ENCODE assay signal across 21 cellular contexts in the genomic region with DNA sequence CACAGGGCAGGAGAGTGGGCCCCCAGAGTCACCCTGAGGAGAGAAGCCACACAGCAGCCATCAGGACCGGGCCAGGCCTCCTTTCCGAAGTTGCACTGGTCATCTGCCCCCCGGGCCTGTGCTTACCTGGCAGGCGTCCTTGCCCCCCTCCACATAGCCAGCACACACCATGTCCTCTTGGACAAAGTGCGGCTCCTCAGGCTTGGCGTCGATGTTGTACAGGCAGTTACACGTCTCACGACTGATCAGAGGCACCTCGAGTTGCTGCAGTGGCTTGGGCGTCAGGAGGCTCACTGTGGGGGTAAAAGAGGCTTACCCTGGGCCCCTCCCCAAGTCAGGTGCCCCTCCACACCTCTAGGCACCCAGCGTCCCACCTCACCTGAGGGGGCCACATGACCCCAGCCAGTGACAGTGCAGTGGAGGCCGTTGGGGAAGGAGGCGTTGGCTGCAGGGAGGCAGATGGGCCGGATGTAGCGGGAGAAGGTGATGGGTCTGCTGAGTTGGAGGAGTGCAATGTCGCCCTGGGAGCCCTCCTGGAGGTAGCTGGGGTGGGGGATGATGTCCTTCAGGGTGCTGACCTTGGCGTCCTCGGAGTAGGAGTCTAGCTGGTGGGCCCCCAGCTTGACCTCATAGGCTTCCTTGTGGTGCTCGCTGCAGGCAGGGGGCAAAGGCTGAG. TPM values are rescaled to one million over a fixed set of nuclear protein-coding genes. Genes with fewer than 3 reads are reported as not detected.
DNase-seq lines count a peak whose midpoint lies in the region; ATAC-seq, FAIRE-seq and TF ChIP-seq lines count a peak whose summit lies in the region.
"Had no signal": no experiment of that assay in that cellular context is flagged by ENCODE, and none has a peak within 500 bp of the region (broad histone marks: within the 10 kb centered on the region; RNA-seq: fewer than 3 reads in every experiment).

No MANE protein-coding gene starts in this region.

- peak; percentile 34; the same call in 1 of the 2 replicates for TF ChIP-seq POLR2A in GM12878 (IDR thresholded peaks at IDR 0.05; ENCODE audit: low read depth, low read length)
- no peak for TF ChIP-seq POLR2A in GM18505 (IDR thresholded peaks at IDR 0.05; ENCODE audit: borderline replicate concordance, extremely low read depth, insufficient read depth, insufficient read length)

- intact Hi-C loops in GM12878 (cut with micrococcal nuclease; ENCODE audit: unreplicated experiment), result no loop called here

- H3K4me2 ChIP-seq in GM12878 (ENCODE audit: control insufficient read depth, insufficient read depth), result no peak overlapping the region

- no peak for TF ChIP-seq RAD21 in GM12878 (IDR thresholded peaks at IDR 0.05; ENCODE audit: insufficient read depth, low read depth, low read length)

- FAIRE-seq in GM12878 (lab: Jason Lieb, UNC), result no peak

- no peak for TF ChIP-seq EP300 in GM12878 (IDR thresholded peaks at IDR 0.05; ENCODE audit: borderline replicate concordance in 1 of 2, control insufficient read depth in 1 of 2, low read depth in 2 of 2, low read length in 2 of 2)

- no peak for TF ChIP-seq CTCF in 22Rv1 (IDR thresholded peaks at IDR 0.05)
- no peak for TF ChIP-seq CTCF in GM12878 (IDR thresholded peaks at IDR 0.05 in 2 of 3, conservative IDR thresholded peaks at IDR 0.05 in 1 of 3; ENCODE audit: control insufficient read depth in 2 of 3, extremely low read depth in 1 of 3, insufficient read depth in 1 of 3, low read depth in 3 of 3, low read length in 3 of 3)
- no peak for TF ChIP-seq CTCF in GM13977 (IDR thresholded peaks at IDR 0.05; ENCODE audit: extremely low read depth, insufficient read depth, missing control alignments)

- no peak for DNase-seq in GM12878 (ENCODE audit: low read depth, low spot score)
- no peak for DNase-seq in SIG-M5 (lab: John Stamatoyannopoulos, UW)
- DNase-seq in GM13977 (ENCODE audit: low spot score), result no peak
- DNase-seq: activated CD4-positive, CD25-positive, alpha-beta regulatory T cell; amniotic stem cell; CD4-positive, alpha-beta memory T cell; erythroblast; GM23248; immature natural killer cell; NCI-H1436 treated with DMSO at 0.1 percent for 48 hours; NCI-H226; Right ventricle myocardium superior; stimulated activated CD4-positive, alpha-beta T cell treated with anti-CD3 and anti-CD28 coated beads, Interleukin-4, amount 100 ng/mL, for 24 hours; tibial artery had no signal

- H3K27me3 ChIP-seq in GM12878 (replicated peaks in 1 of 2; ENCODE audit: control insufficient read depth in 2 of 2, insufficient read depth in 2 of 2, low read length in 1 of 2), result no peaks in the 10 kb centered on the region
- H3K27me3 ChIP-seq in muscle layer of duodenum (ENCODE audit: low read depth, low read length), result no peaks in the 10 kb centered on the region

- H3K36me3 ChIP-seq in GM12878 (ENCODE audit: control insufficient read depth in 2 of 2, insufficient read depth in 2 of 2, low read length in 1 of 2) (no peaks in the 10 kb centered on the region; a peak in 2 of 4 replicates), muscle layer of duodenum (ENCODE audit: control insufficient read depth in 1 of 2, insufficient read depth in 2 of 2, low read length in 2 of 2) (peaks cover 20 to 30% of the 10 kb centered on the region in 2 donors)

- RAD21 ChIA-PET in GM12878 (lab: Charles Lee; ENCODE audit: unreplicated experiment), result no interaction called here

- 77% methylated on average over 18 of the region's 20 CpGs for WGBS in GM12878 (ENCODE audit: insufficient coverage, insufficient replicate concordance, low lambda C conversion rate, missing lambda C conversion rate)

- H3K4me3 ChIP-seq in GM12878 (no peak overlapping the region), muscle layer of duodenum (ENCODE audit: low read depth in 1 of 2, low read length in 2 of 2) (no peak overlapping the region)
- H3K4me3 ChIP-seq: GM23248, tibial artery had no signal

- H3K9ac ChIP-seq in GM12878 (ENCODE audit: control insufficient read depth, insufficient read depth, low read length), result no peak overlapping the region
- H3K9ac ChIP-seq: GM23248 had no signal

- ATAC-seq in GM12878 (no peak), GM18505 (IDR thresholded peaks at IDR 0.05; ENCODE audit: unreplicated experiment) (no peak)

- in situ Hi-C loops in GM12878 (cut with MboI), result no loop called here
- in situ Hi-C loops in GM13977 (cut with MboI; ENCODE audit: low pct_unique_long_range_greater_than_20kb, low sequenced_read_pairs, unreplicated experiment), result no loop called here

- SMC1A ChIA-PET in GM12878 (lab: Charles Lee; ENCODE audit: uncharacterized antibody, unreplicated experiment), result no interaction called here

- H4K20me1 ChIP-seq in GM12878 (ENCODE audit: control insufficient read depth, insufficient read depth), result no peaks in the 10 kb centered on the region

- BruUV-seq in GM12878 (replicated peaks; lab: Mats Ljungman, UMichigan), result no TSS peak

- POLR2A ChIA-PET in GM12878 (lab: Charles Lee), result no interaction called here

- H3K9me3 ChIP-seq in GM12878 (replicated peaks; ENCODE audit: control insufficient read depth, insufficient read depth, low read length) (no peaks in the 10 kb centered on the region), muscle layer of duodenum (ENCODE audit: control insufficient read depth in 1 of 2, low read length in 2 of 2) (no peaks in the 10 kb centered on the region)
- H3K9me3 ChIP-seq: tibial artery had no signal

- peak overlapping the region; percentile 72 for H3K27ac ChIP-seq in 22Rv1
- H3K27ac ChIP-seq in GM12878 (ENCODE audit: control insufficient read depth, insufficient read depth), result no peak overlapping the region
- peak overlapping the region; percentile 77 for H3K27ac ChIP-seq in muscle layer of duodenum (ENCODE audit: low read length)
- H3K27ac ChIP-seq: GM23248, tibial artery had no signal

- H3K79me2 ChIP-seq in GM12878 (ENCODE audit: control insufficient read depth, insufficient read depth, low read length), result no peaks in the 10 kb centered on the region

- no peak overlapping the region for H2AFZ ChIP-seq in GM12878 (ENCODE audit: control insufficient read depth, low read depth, low read length)
- H2AFZ ChIP-seq: GM23248 had no signal

- H3K4me1 ChIP-seq in GM12878 (ENCODE audit: control insufficient read depth, insufficient read depth, low read length) (no peaks in the 10 kb centered on the region), muscle layer of duodenum (ENCODE audit: control insufficient read depth in 1 of 2, insufficient read depth in 2 of 2, low read length in 2 of 2) (peaks cover 6 to 7% of the 10 kb centered on the region in 2 donors)

- CTCF ChIA-PET in GM12878 (lab: Yijun Ruan, JAX), result no interaction called here

RNA-seq across cellular contexts. Expression of a gene that starts 3.1 kb away (rescaled TPM):
- not detected in 2 replicates for total RNA-seq in GM12878 (2013; cell fraction: nucleolus; rRNA removed)
- total RNA-seq in GM12878 (2014; rRNA removed) (not detected in 2 replicates), GM12878 (2014; rRNA removed; fragmentation: Illumina TruSeq; extraction: Trizol) (not detected in 2 replicates), GM12878 (2021) (0.16 and 0.33 TPM in 2 replicates)
- not detected for polyA plus RNA-seq in GM12878 (2011; ENCODE audit: low read depth)
- polyA plus RNA-seq in GM12878 (2011; rRNA removed) (not detected in 2 replicates), GM12878 (2014; fragmentation: Illumina TruSeq; extraction: Trizol) (not detected in 2 replicates), GM12878 (2014; fragmentation: Nextera tagmentation; extraction: Ambion mirVana) (not detected), GM12878 (2014; rRNA removed) (0.58 TPM in 1 of 2 replicates, not detected in the other), GM12878 (2016; fragmentation: Nextera tagmentation; extraction: Ambion mirVana) (not detected)
- polyA plus RNA-seq in GM12878 (2011; cell fraction: cytosol; rRNA removed), result 0.06 TPM in 1 of 2 replicates, not detected in the other
- not detected in 2 replicates for polyA plus RNA-seq in GM12878 (2011; cell fraction: nucleus; rRNA removed)
- polyA plus RNA-seq in GM12878 (2012), result not detected in 2 replicates
- polyA minus RNA-seq in GM12878 (2011; rRNA and poly(A)+ RNA removed), result 0.10 TPM in 1 of 2 replicates, not detected in the other
- not detected in 2 replicates for polyA minus RNA-seq in GM12878 (2011; cell fraction: cytosol; rRNA and poly(A)+ RNA removed)
- polyA minus RNA-seq in GM12878 (2011; cell fraction: nucleus; rRNA and poly(A)+ RNA removed), result not detected in 2 replicates
- total RNA-seq: A673; CD4-positive, alpha-beta memory T cell; chondrocyte; GM23248; Right ventricle myocardium superior; T-helper 1 cell treated with Interleukin-12 subunit alpha and Interleukin-12 subunit beta and Interleukin-4 antibody, amounts not matched to agents 30 ng/mL and 1 ng/mL, for 36 hours had no signal
- polyA plus RNA-seq: GM23248, immature natural killer cell had no signal

RNA-seq across cellular contexts. Expression of a gene that starts 15.0 kb away (rescaled TPM):
- total RNA-seq in GM12878 (2013; cell fraction: nucleolus; rRNA removed), result 60.4 and 65.7 TPM in 2 replicates
- total RNA-seq in GM12878 (2014; rRNA removed), result 46.9 and 50.4 TPM in 2 replicates
- 37.5 and 39.0 TPM in 2 replicates for total RNA-seq in GM12878 (2014; rRNA removed; fragmentation: Illumina TruSeq; extraction: Trizol)
- 44.3 and 46.5 TPM in 2 replicates for total RNA-seq in GM12878 (2021)
- 15.0 TPM for polyA plus RNA-seq in GM12878 (2011; ENCODE audit: low read depth)
- polyA plus RNA-seq in GM12878 (2011; rRNA removed), result 41.8 and 45.9 TPM in 2 replicates
- 39.7 and 49.2 TPM in 2 replicates for polyA plus RNA-seq in GM12878 (2011; cell fraction: cytosol; rRNA removed)
- polyA plus RNA-seq in GM12878 (2011; cell fraction: nucleus; rRNA removed), result 51.8 and 54.2 TPM in 2 replicates
- 25.7 and 28.4 TPM in 2 replicates for polyA plus RNA-seq in GM12878 (2012)
- polyA plus RNA-seq in GM12878 (2014; fragmentation: Illumina TruSeq; extraction: Trizol), result 36.0 and 40.3 TPM in 2 replicates
- 10 to 100 TPM in 1 of 2 experiments, 1 to 10 TPM in 1; 5.5 to 11.2 TPM for polyA plus RNA-seq in GM12878 (2014; fragmentation: Nextera tagmentation; extraction: Ambion mirVana)
- polyA plus RNA-seq in GM12878 (2014; rRNA removed), result 53.0 and 55.8 TPM in 2 replicates
- 10 to 100 TPM; 21.7 to 25.6 TPM for polyA plus RNA-seq in GM12878 (2016; fragmentation: Nextera tagmentation; extraction: Ambion mirVana)
- 32.2 and 36.6 TPM in 2 replicates for polyA minus RNA-seq in GM12878 (2011; rRNA and poly(A)+ RNA removed)
- polyA minus RNA-seq in GM12878 (2011; cell fraction: cytosol; rRNA and poly(A)+ RNA removed), result 9.9 TPM in 2 replicates
- polyA minus RNA-seq in GM12878 (2011; cell fraction: nucleus; rRNA and poly(A)+ RNA removed), result 12.1 and 16.4 TPM in 2 replicates

RNA-seq across cellular contexts. Expression of a gene that starts 17.4 kb away (rescaled TPM):
- total RNA-seq in GM12878 (2013; cell fraction: nucleolus; rRNA removed), result not detected in 2 replicates
- total RNA-seq in GM12878 (2014; rRNA removed), result 0.11 and 0.44 TPM in 2 replicates
- 0.13 TPM in 1 of 2 replicates, not detected in the other for total RNA-seq in GM12878 (2014; rRNA removed; fragmentation: Illumina TruSeq; extraction: Trizol)
- total RNA-seq in GM12878 (2021), result 0.46 TPM in 1 of 2 replicates, not detected in the other
- not detected for polyA plus RNA-seq in GM12878 (2011; ENCODE audit: low read depth)
- 0.11 and 0.17 TPM in 2 replicates for polyA plus RNA-seq in GM12878 (2011; rRNA removed)
- 0.24 and 0.25 TPM in 2 replicates for polyA plus RNA-seq in GM12878 (2011; cell fraction: cytosol; rRNA removed)
- polyA plus RNA-seq in GM12878 (2011; cell fraction: nucleus; rRNA removed), result 0.15 and 0.72 TPM in 2 replicates
- 0.20 and 0.21 TPM in 2 replicates for polyA plus RNA-seq in GM12878 (2012)
- not detected in 2 replicates for polyA plus RNA-seq in GM12878 (2014; fragmentation: Illumina TruSeq; extraction: Trizol)
- polyA plus RNA-seq in GM12878 (2014; fragmentation: Nextera tagmentation; extraction: Ambion mirVana), result not detected
- polyA plus RNA-seq in GM12878 (2014; rRNA removed), result 0.20 and 0.47 TPM in 2 replicates
- polyA plus RNA-seq in GM12878 (2016; fragmentation: Nextera tagmentation; extraction: Ambion mirVana), result 1 to 10 TPM in 1 of 2 experiments, under 1 TPM in 1; 0.17 to 1.1 TPM
- polyA minus RNA-seq in GM12878 (2011; rRNA and poly(A)+ RNA removed), result 0.52 TPM in 1 of 2 replicates, not detected in the other
- 2.0 TPM in 1 of 2 replicates, not detected in the other for polyA minus RNA-seq in GM12878 (2011; cell fraction: cytosol; rRNA and poly(A)+ RNA removed)
- 1.2 TPM in 1 of 2 replicates, not detected in the other for polyA minus RNA-seq in GM12878 (2011; cell fraction: nucleus; rRNA and poly(A)+ RNA removed)
- total RNA-seq: glomerular endothelial cell, GM23248 had no signal

RNA-seq across cellular contexts. Expression of a gene that starts 24.3 kb away (rescaled TPM):
- total RNA-seq in GM12878 (2013; cell fraction: nucleolus; rRNA removed), result 31.7 and 37.4 TPM in 2 replicates
- total RNA-seq in GM12878 (2014; rRNA removed) (31.9 and 43.3 TPM in 2 replicates), GM12878 (2014; rRNA removed; fragmentation: Illumina TruSeq; extraction: Trizol) (10.6 and 11.6 TPM in 2 replicates), GM12878 (2021) (39.4 and 44.0 TPM in 2 replicates)
- 17.1 TPM for polyA plus RNA-seq in GM12878 (2011; ENCODE audit: low read depth)
- polyA plus RNA-seq in GM12878 (2011; rRNA removed) (7.7 and 22.3 TPM in 2 replicates), GM12878 (2014; fragmentation: Illumina TruSeq; extraction: Trizol) (14.7 and 20.5 TPM in 2 replicates), GM12878 (2014; fragmentation: Nextera tagmentation; extraction: Ambion mirVana) (1 to 10 TPM in 1 of 2 experiments, under 1 TPM in 1; 0.68 to 3.3 TPM), GM12878 (2014; rRNA removed) (45.5 and 48.6 TPM in 2 replicates), GM12878 (2016; fragmentation: Nextera tagmentation; extraction: Ambion mirVana) (10 to 100 TPM; 56.1 to 56.6 TPM)
- polyA plus RNA-seq in GM12878 (2011; cell fraction: cytosol; rRNA removed), result 26.9 and 29.7 TPM in 2 replicates
- 65.9 and 93.1 TPM in 2 replicates for polyA plus RNA-seq in GM12878 (2011; cell fraction: nucleus; rRNA removed)
- polyA plus RNA-seq in GM12878 (2012), result 31.5 and 50.7 TPM in 2 replicates
- 18.5 and 25.0 TPM in 2 replicates for polyA minus RNA-seq in GM12878 (2011; rRNA and poly(A)+ RNA removed)
- polyA minus RNA-seq in GM12878 (2011; cell fraction: cytosol; rRNA and poly(A)+ RNA removed), result 13.7 and 15.5 TPM in 2 replicates
- 29.9 and 35.6 TPM in 2 replicates for polyA minus RNA-seq in GM12878 (2011; cell fraction: nucleus; rRNA and poly(A)+ RNA removed)

RNA-seq across cellular contexts. Expression of a gene that starts 37.8 kb away (rescaled TPM):
- total RNA-seq in GM12878 (2013; cell fraction: nucleolus; rRNA removed), result 70.1 and 71.4 TPM in 2 replicates
- total RNA-seq in GM12878 (2014; rRNA removed) (60.5 and 62.5 TPM in 2 replicates), GM12878 (2014; rRNA removed; fragmentation: Illumina TruSeq; extraction: Trizol) (26.3 and 28.5 TPM in 2 replicates), GM12878 (2021) (52.9 and 55.8 TPM in 2 replicates)
- 76.2 TPM for polyA plus RNA-seq in GM12878 (2011; ENCODE audit: low read depth)
- polyA plus RNA-seq in GM12878 (2011; rRNA removed) (96.0 and 140 TPM in 2 replicates), GM12878 (2014; fragmentation: Illumina TruSeq; extraction: Trizol) (43.6 and 44.6 TPM in 2 replicates), GM12878 (2014; fragmentation: Nextera tagmentation; extraction: Ambion mirVana) (10 to 100 TPM; 19.8 to 39.0 TPM), GM12878 (2014; rRNA removed) (97.2 and 99.6 TPM in 2 replicates), GM12878 (2016; fragmentation: Nextera tagmentation; extraction: Ambion mirVana) (10 to 100 TPM; 72.6 to 86.6 TPM)
- polyA plus RNA-seq in GM12878 (2011; cell fraction: cytosol; rRNA removed), result 267 and 310 TPM in 2 replicates
- polyA plus RNA-seq in GM12878 (2011; cell fraction: nucleus; rRNA removed), result 118 and 172 TPM in 2 replicates
- polyA plus RNA-seq in GM12878 (2012), result 102 and 110 TPM in 2 replicates
- polyA minus RNA-seq in GM12878 (2011; rRNA and poly(A)+ RNA removed), result 165 and 188 TPM in 2 replicates
- 36.4 and 40.9 TPM in 2 replicates for polyA minus RNA-seq in GM12878 (2011; cell fraction: cytosol; rRNA and poly(A)+ RNA removed)
- polyA minus RNA-seq in GM12878 (2011; cell fraction: nucleus; rRNA and poly(A)+ RNA removed), result 29.7 and 47.3 TPM in 2 replicates
